In genomic region chr2:56286936-56287335, GRCh38 we compare ENCODE assay signal across 18 cellular contexts.
"Had no signal": no experiment of that assay in that cellular context is flagged by ENCODE, and none has a peak within 500 bp of the region (broad histone marks: within the 10 kb centered on the region; RNA-seq: fewer than 3 reads in every experiment).

No MANE protein-coding gene starts in this region.

- H3K4me3 ChIP-seq: gastroesophageal sphincter, left ventricle myocardium inferior, psoas muscle, thoracic aorta had no signal

- ATAC-seq: activated CD8-positive, alpha-beta memory T cell treated with anti-CD3 and anti-CD28 coated beads, Interleukin-2, amount 10 ng/mL, durations not matched to agents 7 days and 5 days; activated naive CD4-positive, alpha-beta T cell treated with anti-CD3 and anti-CD28 coated beads, Interleukin-2, amount 50 U/mL, for 72 hours; gastroesophageal sphincter; psoas muscle; stimulated activated naive CD8-positive, alpha-beta T cell treated with anti-CD3 and anti-CD28 coated beads, Interleukin-15, amount 100 ng/mL, for 72 hours had no signal

- H3K9me3 ChIP-seq: psoas muscle, thoracic aorta had no signal

- H3K27me3 ChIP-seq: brain microvascular endothelial cell, gastroesophageal sphincter had no signal

- H3K36me3 ChIP-seq: brain microvascular endothelial cell, gastroesophageal sphincter, left ventricle myocardium inferior, thoracic aorta had no signal

- H3K27ac ChIP-seq: brain microvascular endothelial cell, gastroesophageal sphincter, left ventricle myocardium inferior, psoas muscle, thoracic aorta had no signal

- H3K4me1 ChIP-seq: gastroesophageal sphincter, psoas muscle had no signal

- DNase-seq: activated CD4-positive, alpha-beta T cell treated with anti-CD3 and anti-CD28 coated beads for 1 hour; activated CD4-positive, alpha-beta T cell treated with anti-CD3 and anti-CD28 coated beads, Interleukin-2, amount 50 U/mL, for 48 hours; activated CD8-positive, alpha-beta memory T cell treated with anti-CD3 and anti-CD28 coated beads, Interleukin-2, amount 10 ng/mL, durations not matched to agents 7 days and 5 days; activated effector memory CD4-positive, alpha-beta T cell treated with anti-CD3 and anti-CD28 coated beads, Interleukin-2, amount 50 U/mL, for 16 hours; activated T-cell treated with anti-CD3 and anti-CD28 coated beads, Interleukin-2, amount 50 U/mL, for 24 hours; amniotic stem cell; brain microvascular endothelial cell; dermis blood vessel endothelial cell; kidney; left ventricle myocardium inferior; mesendoderm; psoas muscle; stimulated activated CD4-positive, alpha-beta T cell treated with anti-CD3 and anti-CD28 coated beads, Interleukin-15, amount 100 ng/mL, for 24 hours; stimulated activated CD4-positive, alpha-beta T cell treated with anti-CD3 and anti-CD28 coated beads, Interleukin-4, amount 100 ng/mL, for 24 hours; stimulated activated naive CD8-positive, alpha-beta T cell treated with anti-CD3 and anti-CD28 coated beads, Interleukin-15, amount 100 ng/mL, for 72 hours had no signal
